In the genomic region with DNA sequence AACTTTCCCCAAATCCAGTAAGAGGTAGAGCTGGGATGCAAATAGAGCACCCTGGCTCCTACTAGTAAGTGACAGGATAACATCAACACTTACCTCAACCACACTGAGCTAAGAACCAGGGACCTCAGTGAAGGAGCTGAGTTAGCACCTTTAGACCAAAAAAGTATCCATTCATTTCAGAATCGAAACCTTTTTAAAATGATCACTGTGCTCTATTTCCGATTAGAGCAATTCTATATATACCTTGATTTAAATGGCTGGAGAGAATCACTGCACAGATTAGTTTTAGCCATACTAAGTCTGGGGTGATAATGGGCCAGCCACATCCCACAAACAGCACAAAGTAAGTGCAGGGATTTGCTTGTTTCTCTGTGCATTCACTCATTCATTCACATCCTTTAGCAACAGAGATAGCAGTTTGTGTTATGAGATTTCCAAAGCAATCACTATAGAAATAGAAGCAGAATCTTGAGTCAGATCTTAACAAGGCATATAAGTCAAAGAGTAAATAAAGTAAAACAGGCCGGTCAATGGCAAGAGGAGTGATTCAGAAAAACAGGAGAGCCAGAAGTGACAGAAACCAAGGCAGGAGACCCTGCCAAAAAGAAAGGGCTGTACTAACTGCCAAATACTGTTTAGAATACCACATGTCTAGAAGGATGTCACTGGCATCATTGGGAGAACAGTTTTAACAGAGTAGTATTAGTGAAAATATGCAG, we compare ENCODE assay signal across 15 cellular contexts.
A peak's percentile ranks its signal among the peaks of the same experiment; 100 is the strongest.
DNase-seq lines count a peak whose midpoint lies in the region; TF ChIP-seq lines count a peak whose summit lies in the region.
"Had no signal": no experiment of that assay in that cellular context is flagged by ENCODE, and none has a peak within 500 bp of the region (broad histone marks: within the 10 kb centered on the region; RNA-seq: fewer than 3 reads in every experiment).

No MANE protein-coding gene starts in this region.

- H3K4me1 Mint-ChIP-seq in chondrocyte (ENCODE audit: low read depth), result peaks cover 31% of the 10 kb centered on the region

- peaks cover 6% of the 10 kb centered on the region for H3K36me3 ChIP-seq in MG63
- H3K36me3 ChIP-seq in osteoblast (ENCODE audit: insufficient read depth, low read length), result peaks cover 35% of the 10 kb centered on the region

- peaks cover 2% of the 10 kb centered on the region for H3K79me2 ChIP-seq in osteoblast (ENCODE audit: insufficient read depth, low read length)

- no peaks in the 10 kb centered on the region for H3K27me3 ChIP-seq in MG63
- H3K27me3 ChIP-seq in osteoblast (ENCODE audit: insufficient read depth, low read length), result no peaks in the 10 kb centered on the region

- no peaks in the 10 kb centered on the region for H4K20me1 ChIP-seq in osteoblast (ENCODE audit: insufficient read depth, low read length)

- DNase-seq in EH (ENCODE audit: low read depth) (peak; percentile 74), MG63 (peak; percentile 41), chondrocyte (ENCODE audit: low spot score) (no peak), osteoblast (ENCODE audit: insufficient read length, low spot score, missing footprints) (no peak), NCI-H146 (lab: John Stamatoyannopoulos, UW) (no peak), pons (ENCODE audit: low spot score) (no peak), cardiac septum (ENCODE audit: low spot score) (no peak), NCI-H1417 treated with DMSO at 0.1 percent for 48 hours (lab: John Stamatoyannopoulos, UW) (no peak)
- DNase-seq: activated CD8-positive, alpha-beta T cell treated with anti-CD3 and anti-CD28 coated beads, Interleukin-2, amount 10 ng/mL, durations not matched to agents 7 days and 5 days; activated gamma-delta T cell; central memory CD4-positive, alpha-beta T cell; DMS79; GOT3; Kasumi-1; NCI-H2081 had no signal

- peak overlapping the region; percentile 70 for H3K27ac Mint-ChIP-seq in chondrocyte (ENCODE audit: unreplicated experiment)
- H3K27ac Mint-ChIP-seq: activated CD8-positive, alpha-beta T cell treated with anti-CD3 and anti-CD28 coated beads, Interleukin-2, amount 10 ng/mL, durations not matched to agents 7 days and 5 days had no signal

- no peaks in the 10 kb centered on the region for H3K9me3 Mint-ChIP-seq in chondrocyte (ENCODE audit: low read depth)

- peak overlapping the region; percentile 44 for H3K4me2 ChIP-seq in osteoblast (ENCODE audit: insufficient read depth, low read length)

- peak overlapping the region; percentile 7 for H3K4me3 Mint-ChIP-seq in chondrocyte (ENCODE audit: unreplicated experiment)
- H3K4me3 Mint-ChIP-seq: activated CD8-positive, alpha-beta T cell treated with anti-CD3 and anti-CD28 coated beads, Interleukin-2, amount 10 ng/mL, durations not matched to agents 7 days and 5 days had no signal

- H3K9me3 ChIP-seq in MG63 (no peaks in the 10 kb centered on the region), osteoblast (ENCODE audit: low read depth, low read length) (no peaks in the 10 kb centered on the region)

- H2AFZ ChIP-seq in osteoblast (ENCODE audit: low read length), result no peak overlapping the region

- no peak for TF ChIP-seq CTCF in chondrocyte (IDR thresholded peaks at IDR 0.05)
- no peak for TF ChIP-seq CTCF in osteoblast (IDR thresholded peaks at IDR 0.05; ENCODE audit: extremely low read depth, low read depth, low read length)

- intact Hi-C loops in cardiac septum (cut with DNase I), result no loop called here

- H3K36me3 Mint-ChIP-seq in chondrocyte (ENCODE audit: low read depth), result peaks cover 25% of the 10 kb centered on the region

- H3K27ac ChIP-seq in osteoblast (ENCODE audit: low read depth, low read length), result peak overlapping the region; percentile 89

- H3K27me3 Mint-ChIP-seq in chondrocyte (ENCODE audit: low read depth), result no peaks in the 10 kb centered on the region

- H3K4me1 ChIP-seq in osteoblast (ENCODE audit: insufficient read depth, low read length), result peaks cover 19% of the 10 kb centered on the region

- H3K4me3 ChIP-seq in MG63, result no peak overlapping the region
- H3K4me3 ChIP-seq in osteoblast (ENCODE audit: insufficient read depth, low read length), result no peak overlapping the region

Comparison
In these comparisons a context has a peak if more than half of its experiments do, and no peak if none do; other contexts are left out.
1. DNase-seq: peak in EH (single experiment) and MG63 (single experiment); none in chondrocyte (single experiment), osteoblast (single experiment), NCI-H146 (single experiment), pons (single experiment), cardiac septum (single experiment) and NCI-H1417 treated with DMSO at 0.1 percent for 48 hours (single experiment).